Comparison of ENCODE assay signal across 1 cellular context in the genomic region with DNA sequence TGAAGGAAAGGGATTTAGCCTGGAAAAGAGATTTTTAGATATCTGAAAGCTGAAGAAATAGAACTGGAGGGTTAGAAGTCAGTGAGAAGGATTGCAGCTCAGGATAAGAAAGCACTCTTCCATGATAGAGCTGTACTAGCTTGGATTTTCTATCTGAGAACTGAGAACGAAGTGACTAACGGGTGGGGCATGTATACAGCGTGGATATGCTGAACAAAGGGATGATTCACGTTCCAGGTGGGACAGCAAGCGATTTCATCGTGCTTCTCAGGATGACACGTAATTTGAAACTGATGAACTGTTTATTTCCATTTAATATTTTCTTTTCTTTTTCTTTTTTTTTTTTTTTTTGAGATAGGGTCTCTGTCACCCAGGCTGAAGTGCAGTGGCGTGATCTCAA.
TF ChIP-seq lines count a peak whose summit lies in the region.

No MANE protein-coding gene starts in this region.

TF ChIP-seq in GM23338, 12 proteins besides CTCF, POLR2A, EP300 and RAD21 (continued from another document):
- TF ChIP-seq, protein P1, sequence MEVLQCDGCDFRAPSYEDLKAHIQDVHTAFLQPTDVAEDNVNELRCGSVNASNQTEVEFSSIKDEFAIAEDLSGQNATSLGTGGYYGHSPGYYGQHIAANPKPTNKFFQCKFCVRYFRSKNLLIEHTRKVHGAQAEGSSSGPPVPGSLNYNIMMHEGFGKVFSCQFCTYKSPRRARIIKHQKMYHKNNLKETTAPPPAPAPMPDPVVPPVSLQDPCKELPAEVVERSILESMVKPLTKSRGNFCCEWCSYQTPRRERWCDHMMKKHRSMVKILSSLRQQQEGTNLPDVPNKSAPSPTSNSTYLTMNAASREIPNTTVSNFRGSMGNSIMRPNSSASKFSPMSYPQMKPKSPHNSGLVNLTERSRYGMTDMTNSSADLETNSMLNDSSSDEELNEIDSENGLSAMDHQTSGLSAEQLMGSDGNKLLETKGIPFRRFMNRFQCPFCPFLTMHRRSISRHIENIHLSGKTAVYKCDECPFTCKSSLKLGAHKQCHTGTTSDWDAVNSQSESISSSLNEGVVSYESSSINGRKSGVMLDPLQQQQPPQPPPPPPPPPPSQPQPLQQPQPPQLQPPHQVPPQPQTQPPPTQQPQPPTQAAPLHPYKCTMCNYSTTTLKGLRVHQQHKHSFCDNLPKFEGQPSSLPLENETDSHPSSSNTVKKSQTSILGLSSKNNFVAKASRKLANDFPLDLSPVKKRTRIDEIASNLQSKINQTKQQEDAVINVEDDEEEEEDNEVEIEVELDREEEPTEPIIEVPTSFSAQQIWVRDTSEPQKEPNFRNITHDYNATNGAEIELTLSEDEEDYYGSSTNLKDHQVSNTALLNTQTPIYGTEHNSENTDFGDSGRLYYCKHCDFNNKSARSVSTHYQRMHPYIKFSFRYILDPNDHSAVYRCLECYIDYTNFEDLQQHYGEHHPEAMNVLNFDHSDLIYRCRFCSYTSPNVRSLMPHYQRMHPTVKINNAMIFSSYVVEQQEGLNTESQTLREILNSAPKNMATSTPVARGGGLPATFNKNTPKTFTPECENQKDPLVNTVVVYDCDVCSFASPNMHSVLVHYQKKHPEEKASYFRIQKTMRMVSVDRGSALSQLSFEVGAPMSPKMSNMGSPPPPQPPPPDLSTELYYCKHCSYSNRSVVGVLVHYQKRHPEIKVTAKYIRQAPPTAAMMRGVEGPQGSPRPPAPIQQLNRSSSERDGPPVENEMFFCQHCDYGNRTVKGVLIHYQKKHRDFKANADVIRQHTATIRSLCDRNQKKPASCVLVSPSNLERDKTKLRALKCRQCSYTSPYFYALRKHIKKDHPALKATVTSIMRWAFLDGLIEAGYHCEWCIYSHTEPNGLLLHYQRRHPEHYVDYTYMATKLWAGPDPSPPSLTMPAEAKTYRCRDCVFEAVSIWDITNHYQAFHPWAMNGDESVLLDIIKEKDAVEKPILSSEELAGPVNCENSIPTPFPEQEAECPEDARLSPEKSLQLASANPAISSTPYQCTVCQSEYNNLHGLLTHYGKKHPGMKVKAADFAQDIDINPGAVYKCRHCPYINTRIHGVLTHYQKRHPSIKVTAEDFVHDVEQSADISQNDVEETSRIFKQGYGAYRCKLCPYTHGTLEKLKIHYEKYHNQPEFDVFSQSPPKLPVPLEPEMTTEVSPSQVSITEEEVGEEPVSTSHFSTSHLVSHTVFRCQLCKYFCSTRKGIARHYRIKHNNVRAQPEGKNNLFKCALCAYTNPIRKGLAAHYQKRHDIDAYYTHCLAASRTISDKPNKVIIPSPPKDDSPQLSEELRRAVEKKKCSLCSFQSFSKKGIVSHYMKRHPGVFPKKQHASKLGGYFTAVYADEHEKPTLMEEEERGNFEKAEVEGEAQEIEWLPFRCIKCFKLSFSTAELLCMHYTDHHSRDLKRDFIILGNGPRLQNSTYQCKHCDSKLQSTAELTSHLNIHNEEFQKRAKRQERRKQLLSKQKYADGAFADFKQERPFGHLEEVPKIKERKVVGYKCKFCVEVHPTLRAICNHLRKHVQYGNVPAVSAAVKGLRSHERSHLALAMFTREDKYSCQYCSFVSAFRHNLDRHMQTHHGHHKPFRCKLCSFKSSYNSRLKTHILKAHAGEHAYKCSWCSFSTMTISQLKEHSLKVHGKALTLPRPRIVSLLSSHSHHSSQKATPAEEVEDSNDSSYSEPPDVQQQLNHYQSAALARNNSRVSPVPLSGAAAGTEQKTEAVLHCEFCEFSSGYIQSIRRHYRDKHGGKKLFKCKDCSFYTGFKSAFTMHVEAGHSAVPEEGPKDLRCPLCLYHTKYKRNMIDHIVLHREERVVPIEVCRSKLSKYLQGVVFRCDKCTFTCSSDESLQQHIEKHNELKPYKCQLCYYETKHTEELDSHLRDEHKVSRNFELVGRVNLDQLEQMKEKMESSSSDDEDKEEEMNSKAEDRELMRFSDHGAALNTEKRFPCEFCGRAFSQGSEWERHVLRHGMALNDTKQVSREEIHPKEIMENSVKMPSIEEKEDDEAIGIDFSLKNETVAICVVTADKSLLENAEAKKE (CRISPR knock-in tag; IDR thresholded peaks at IDR 0.05), result no peak
- TF ChIP-seq JUNB (IDR thresholded peaks at IDR 0.05; ENCODE audit: unreplicated experiment) (no peak), EZH2 (IDR thresholded peaks at IDR 0.05; ENCODE audit: low read depth, unreplicated experiment) (no peak), ZNF331 (CRISPR knock-in tag; IDR thresholded peaks at IDR 0.05; ENCODE audit: low read depth) (no peak)
- TF ChIP-seq, protein P2, sequence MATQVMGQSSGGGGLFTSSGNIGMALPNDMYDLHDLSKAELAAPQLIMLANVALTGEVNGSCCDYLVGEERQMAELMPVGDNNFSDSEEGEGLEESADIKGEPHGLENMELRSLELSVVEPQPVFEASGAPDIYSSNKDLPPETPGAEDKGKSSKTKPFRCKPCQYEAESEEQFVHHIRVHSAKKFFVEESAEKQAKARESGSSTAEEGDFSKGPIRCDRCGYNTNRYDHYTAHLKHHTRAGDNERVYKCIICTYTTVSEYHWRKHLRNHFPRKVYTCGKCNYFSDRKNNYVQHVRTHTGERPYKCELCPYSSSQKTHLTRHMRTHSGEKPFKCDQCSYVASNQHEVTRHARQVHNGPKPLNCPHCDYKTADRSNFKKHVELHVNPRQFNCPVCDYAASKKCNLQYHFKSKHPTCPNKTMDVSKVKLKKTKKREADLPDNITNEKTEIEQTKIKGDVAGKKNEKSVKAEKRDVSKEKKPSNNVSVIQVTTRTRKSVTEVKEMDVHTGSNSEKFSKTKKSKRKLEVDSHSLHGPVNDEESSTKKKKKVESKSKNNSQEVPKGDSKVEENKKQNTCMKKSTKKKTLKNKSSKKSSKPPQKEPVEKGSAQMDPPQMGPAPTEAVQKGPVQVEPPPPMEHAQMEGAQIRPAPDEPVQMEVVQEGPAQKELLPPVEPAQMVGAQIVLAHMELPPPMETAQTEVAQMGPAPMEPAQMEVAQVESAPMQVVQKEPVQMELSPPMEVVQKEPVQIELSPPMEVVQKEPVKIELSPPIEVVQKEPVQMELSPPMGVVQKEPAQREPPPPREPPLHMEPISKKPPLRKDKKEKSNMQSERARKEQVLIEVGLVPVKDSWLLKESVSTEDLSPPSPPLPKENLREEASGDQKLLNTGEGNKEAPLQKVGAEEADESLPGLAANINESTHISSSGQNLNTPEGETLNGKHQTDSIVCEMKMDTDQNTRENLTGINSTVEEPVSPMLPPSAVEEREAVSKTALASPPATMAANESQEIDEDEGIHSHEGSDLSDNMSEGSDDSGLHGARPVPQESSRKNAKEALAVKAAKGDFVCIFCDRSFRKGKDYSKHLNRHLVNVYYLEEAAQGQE (IDR thresholded peaks at IDR 0.05; ENCODE audit: unreplicated experiment), result no peak
